In genomic region chr6:20141931-20142330, GRCh38 we compare ENCODE assay signal across 21 cellular contexts.
A peak's percentile ranks its signal among the peaks of the same experiment; 100 is the strongest.
DNase-seq lines count a peak whose midpoint lies in the region; ATAC-seq, FAIRE-seq and TF ChIP-seq lines count a peak whose summit lies in the region.
"Had no signal": no experiment of that assay in that cellular context is flagged by ENCODE, and none has a peak within 500 bp of the region (broad histone marks: within the 10 kb centered on the region; RNA-seq: fewer than 3 reads in every experiment).

No MANE protein-coding gene starts in this region.

- H2BK20ac ChIP-seq in IMR-90 (ENCODE audit: low read depth, low read length) = no peak overlapping the region

- TF ChIP-seq POLR2A in A549 (IDR thresholded peaks at IDR 0.05; ENCODE audit: low read length) (no peak), IMR-90 (IDR thresholded peaks at IDR 0.05; ENCODE audit: low read depth, low read length) (no peak), K562 (conservative IDR thresholded peaks at IDR 0.05) (no peak)

- H4K5ac ChIP-seq in IMR-90 (ENCODE audit: low read depth, low read length) = no peak overlapping the region

- H3K27me3 ChIP-seq in IMR-90 (ENCODE audit: control insufficient read depth, insufficient read depth, low read length) (no peaks in the 10 kb centered on the region), K562 (ENCODE audit: control insufficient read depth in 2 of 2, insufficient read depth in 2 of 2, low read length in 2 of 2) (no peaks in the 10 kb centered on the region)
- H3K27me3 ChIP-seq: BLaER1 treated with 17β-estradiol and CSF1 and Interleukin-3, amounts not matched to agents 10 nM and 100 nM had no signal

- H2AFZ ChIP-seq in IMR-90 (replicated peaks; ENCODE audit: low read length, poor library complexity) (no peak overlapping the region), K562 (ENCODE audit: low read depth, low read length) (no peak overlapping the region)

- H3K4me3 ChIP-seq in A549 = no peak overlapping the region
- no peak overlapping the region for H3K4me3 ChIP-seq in IMR-90 (ENCODE audit: insufficient read depth, low read depth, low read length)
- H3K4me3 ChIP-seq in K562 = no peak overlapping the region
- H3K4me3 ChIP-seq: BLaER1 treated with 17β-estradiol and CSF1 and Interleukin-3, amounts not matched to agents 10 nM and 100 nM had no signal

- 75% methylated on average over 2 of the region's 2 CpGs for WGBS in A549 (ENCODE audit: missing lambda C conversion rate)
- WGBS in IMR-90 (ENCODE audit: extremely low coverage in 2 of 2, insufficient read length in 1 of 2), 2 experiments = no CpG with 5 or more reads among the region's 2 CpGs
- 20% methylated on average over 2 of the region's 2 CpGs for WGBS in K562 (ENCODE audit: insufficient coverage, low coverage, missing lambda C conversion rate)

- in situ Hi-C loops in IMR-90 (cut with MboI; ENCODE audit: low sequenced_read_pairs) = no loop called here
- in situ Hi-C loops in K562 (cut with MboI) = no loop called here

- H4K20me1 ChIP-seq in IMR-90 (ENCODE audit: insufficient read depth, low read length) (no peaks in the 10 kb centered on the region), K562 (replicated peaks; ENCODE audit: control insufficient read depth, insufficient read depth, low read length) (no peaks in the 10 kb centered on the region)
- H4K20me1 ChIP-seq: BLaER1 treated with 17β-estradiol and CSF1 and Interleukin-3, amounts not matched to agents 10 nM and 100 nM had no signal

- H3K4me2 ChIP-seq in A549 = no peak overlapping the region
- H3K4me2 ChIP-seq in IMR-90 (ENCODE audit: low read depth, low read length) = no peak overlapping the region
- no peak overlapping the region for H3K4me2 ChIP-seq in K562 (ENCODE audit: insufficient read depth, low read length)
- H3K4me2 ChIP-seq: BLaER1 treated with 17β-estradiol and CSF1 and Interleukin-3, amounts not matched to agents 10 nM and 100 nM had no signal

- H2BK5ac ChIP-seq in IMR-90 (ENCODE audit: low read depth, low read length, poor library complexity, severe bottlenecking) = no peak overlapping the region

- CTCF ChIA-PET in A549 (lab: Yijun Ruan, JAX) (no interaction called here), IMR-90 (lab: Yijun Ruan, JAX) (interaction anchor here (0.7 kb wide), 1 partner anchor 21 kb away, joined by 3 read pairs; no protein-coding TSS in a partner anchor), K562 (lab: Yijun Ruan, JAX; ENCODE audit: low intra/inter-chr PET ratio) (no interaction called here)

- FAIRE-seq in A549 (lab: Jason Lieb, UNC) (no peak), K562 (lab: Jason Lieb, UNC) (no peak)
- FAIRE-seq: A204.1, D721Med, G401.6, GM12891, GM19239 had no signal

- no peak overlapping the region for H3K4ac ChIP-seq in IMR-90 (ENCODE audit: low read depth, low read length)

- H4K91ac ChIP-seq in IMR-90 (ENCODE audit: insufficient read depth, low read depth, low read length) = no peak overlapping the region

- no peaks in the 10 kb centered on the region for H3K79me2 ChIP-seq in K562 (ENCODE audit: control insufficient read depth, insufficient read depth, low read length)

- no peak for ATAC-seq in A549
- no peak for ATAC-seq in IMR-90 (ENCODE audit: low read depth)
- ATAC-seq in K562 = no peak
- no peak for ATAC-seq in HG02970 (IDR thresholded peaks at IDR 0.05; ENCODE audit: low FRiP score, unreplicated experiment)
- ATAC-seq: CD8-positive, alpha-beta T cell had no signal

- H3K9me3 ChIP-seq in A549 = no peaks in the 10 kb centered on the region
- H3K9me3 ChIP-seq in IMR-90 (ENCODE audit: control insufficient read depth, insufficient read depth, low read length) = no peaks in the 10 kb centered on the region
- H3K9me3 ChIP-seq in K562 (replicated peaks; ENCODE audit: control insufficient read depth, insufficient read depth, low read depth, low read length) = no peaks in the 10 kb centered on the region
- H3K9me3 ChIP-seq: Caco-2 had no signal

- TF ChIP-seq CTCF in A549 (IDR thresholded peaks at IDR 0.05) (no peak), IMR-90 (conservative IDR thresholded peaks at IDR 0.05; ENCODE audit: low read depth, low read length) (no peak), K562 (IDR thresholded peaks at IDR 0.05 in 2 of 3, conservative IDR thresholded peaks at IDR 0.05 in 1 of 3; ENCODE audit: insufficient read depth in 2 of 3, low read depth in 1 of 3, low read length in 3 of 3) (no peak)

- TF ChIP-seq EP300 in A549 (IDR thresholded peaks at IDR 0.05) (no peak), K562 (IDR thresholded peaks at IDR 0.05; ENCODE audit: low read length) (no peak)

- no peak overlapping the region for H2BK120ac ChIP-seq in IMR-90 (ENCODE audit: low read depth, low read length)

- no peak overlapping the region for H3K23ac ChIP-seq in IMR-90 (ENCODE audit: low read depth, low read length)

- no peak overlapping the region for H3K56ac ChIP-seq in IMR-90 (ENCODE audit: extremely low read depth, insufficient read depth, low read length)

- H2AK9ac ChIP-seq in IMR-90 (replicated peaks; ENCODE audit: low read depth, low read length, poor library complexity) = no peak overlapping the region

- no peak overlapping the region for H4K8ac ChIP-seq in IMR-90 (ENCODE audit: low read depth in 2 of 2, low read length in 2 of 2)

- DNase-seq in A549 (ENCODE audit: low read depth in 1 of 2, low spot score in 1 of 2) = no peak
- no peak for DNase-seq in IMR-90
- DNase-seq in K562 (ENCODE audit: extremely low read depth in 1 of 4, low spot score in 3 of 4) = no peak
- DNase-seq in SKM-1 (lab: John Stamatoyannopoulos, UW; ENCODE audit: unreplicated experiment) = no peak
- no peak for DNase-seq in MV-4-11 (lab: John Stamatoyannopoulos, UW)
- DNase-seq: 8988T; AML-193; Caco-2; Calu3; CD4-positive, alpha-beta T cell; CD8-positive, alpha-beta T cell; DMS79 treated with DMSO at 0.1 percent for 48 hours; GF-D8 had no signal

- no peak overlapping the region for H2AK5ac ChIP-seq in IMR-90 (ENCODE audit: low read depth, low read length)

- no TSS peak for BruUV-seq in IMR-90 (replicated peaks; lab: Mats Ljungman, UMichigan)
- BruUV-seq in K562 (replicated peaks; lab: Mats Ljungman, UMichigan) = no TSS peak

- H3K27ac ChIP-seq in A549 = no peak overlapping the region
- H3K27ac ChIP-seq in IMR-90 (ENCODE audit: insufficient read depth, low read length) = no peak overlapping the region
- H3K27ac ChIP-seq in K562 (ENCODE audit: extremely low read depth, low read depth, low read length) = no peak overlapping the region
- H3K27ac ChIP-seq: BLaER1 treated with 17β-estradiol and CSF1 and Interleukin-3, amounts not matched to agents 10 nM and 100 nM; C4-2B had no signal

- no peak overlapping the region for H2BK15ac ChIP-seq in IMR-90 (ENCODE audit: low read depth, low read length)

- H3K36me3 ChIP-seq in IMR-90 (ENCODE audit: control insufficient read depth, insufficient read depth, low read length) = no peaks in the 10 kb centered on the region; the same call in 1 of the 2 replicates
- peaks cover 13% of the 10 kb centered on the region for H3K36me3 ChIP-seq in K562 (ENCODE audit: control insufficient read depth, insufficient read depth, low read length)

- H3K9me1 ChIP-seq in IMR-90 (ENCODE audit: insufficient read depth, low read length) = peaks cover 3% of the 10 kb centered on the region; the same call in 1 of the 2 replicates
- H3K9me1 ChIP-seq in K562 (ENCODE audit: control insufficient read depth, insufficient read depth, low read length) = no peaks in the 10 kb centered on the region

- H3K79me1 ChIP-seq in IMR-90 (ENCODE audit: low read depth in 1 of 2, low read length in 2 of 2) = no peaks in the 10 kb centered on the region

- H3K9ac ChIP-seq in IMR-90 (ENCODE audit: low read depth, low read length) = no peak overlapping the region
- no peak overlapping the region for H3K9ac ChIP-seq in K562 (ENCODE audit: insufficient read depth in 1 of 2, low read depth in 2 of 2, low read length in 2 of 2)
- H3K9ac ChIP-seq: BLaER1 treated with 17β-estradiol and CSF1 and Interleukin-3, amounts not matched to agents 10 nM and 100 nM had no signal

- intact Hi-C loops in IMR-90 (cut with micrococcal nuclease) (no loop called here), K562 (cut with micrococcal nuclease) (no loop called here)

- no peak overlapping the region for H3K18ac ChIP-seq in IMR-90 (ENCODE audit: low read depth, low read length)

- no peak for TF ChIP-seq RAD21 in A549 (conservative IDR thresholded peaks at IDR 0.05 in 1 of 2, IDR thresholded peaks at IDR 0.05 in 1 of 2)
- TF ChIP-seq RAD21 in IMR-90 (IDR thresholded peaks at IDR 0.05; ENCODE audit: low read length) = no peak
- no peak for TF ChIP-seq RAD21 in K562 (CRISPR knock-in tag; conservative IDR thresholded peaks at IDR 0.05 in 1 of 2, IDR thresholded peaks at IDR 0.05 in 1 of 2)

- H3K4me1 ChIP-seq in A549 = no peaks in the 10 kb centered on the region
- H3K4me1 ChIP-seq in IMR-90 (ENCODE audit: control insufficient read depth, insufficient read depth, low read length) = peaks cover 1% of the 10 kb centered on the region; the same call in 1 of the 2 replicates
- H3K4me1 ChIP-seq in K562 (replicated peaks in 1 of 2; ENCODE audit: control insufficient read depth in 2 of 2, insufficient read depth in 2 of 2, low read length in 2 of 2) = no peaks in the 10 kb centered on the region
- H3K4me1 ChIP-seq: Caco-2 had no signal

- no peak overlapping the region for H3K14ac ChIP-seq in IMR-90 (replicated peaks; ENCODE audit: low read depth, low read length)

- dilution Hi-C loops in IMR-90 (cut with HindIII; ENCODE audit: low sequenced_read_pairs, unreplicated experiment) = no loop called here

- POLR2A ChIA-PET in A549 (lab: Yijun Ruan, JAX) (no interaction called here), IMR-90 (lab: Charles Lee; ENCODE audit: unreplicated experiment) (interaction anchor here (0.6 kb wide), 1 partner anchor 41 kb away, joined by 3 read pairs; no protein-coding TSS in a partner anchor), K562 (lab: Yijun Ruan, JAX) (interaction anchor here (1.2 kb wide), 1 partner anchor 14 kb away, joined by 4 read pairs; no protein-coding TSS in a partner anchor)

TF ChIP-seq in A549, 52 proteins besides CTCF, POLR2A, EP300 and RAD21:
- TF ChIP-seq CBX2 (IDR thresholded peaks at IDR 0.05; ENCODE audit: borderline replicate concordance, low read depth) = no peak
- TF ChIP-seq MAFK (IDR thresholded peaks at IDR 0.05; ENCODE audit: partially characterized antibody) = peak; percentile 83

TF ChIP-seq in IMR-90, 13 proteins besides CTCF, POLR2A, EP300 and RAD21:
- peak; percentile 74 for TF ChIP-seq MAFK (IDR thresholded peaks at IDR 0.05; ENCODE audit: low read depth, low read length)
- TF ChIP-seq CEBPB (IDR thresholded peaks at IDR 0.05; ENCODE audit: low read depth, low read length) = no peak
TF ChIP-seq in IMR-90: peak in this region for 1.

TF ChIP-seq in K562, 482 proteins besides CTCF, POLR2A, EP300 and RAD21 (continues in another document):
- TF ChIP-seq CEBPG (CRISPR knock-in tag; IDR thresholded peaks at IDR 0.05) (no peak), CEBPG (tag; conservative IDR thresholded peaks at IDR 0.05 in 1 of 2, IDR thresholded peaks at IDR 0.05 in 1 of 2) (no peak), RFX5 (IDR thresholded peaks at IDR 0.05; ENCODE audit: low read depth, low read length) (no peak)

Comparison
In these comparisons a context has a peak if more than half of its experiments do, and no peak if none do; other contexts are left out.
1. Of the 35 proteins assayed by ChIP-seq in both K562 and A549: peak only in K562: none; only in A549: none; in both: MAFK; in neither: 34.